8 cellular contexts compared by ENCODE assay signal in the genomic region with DNA sequence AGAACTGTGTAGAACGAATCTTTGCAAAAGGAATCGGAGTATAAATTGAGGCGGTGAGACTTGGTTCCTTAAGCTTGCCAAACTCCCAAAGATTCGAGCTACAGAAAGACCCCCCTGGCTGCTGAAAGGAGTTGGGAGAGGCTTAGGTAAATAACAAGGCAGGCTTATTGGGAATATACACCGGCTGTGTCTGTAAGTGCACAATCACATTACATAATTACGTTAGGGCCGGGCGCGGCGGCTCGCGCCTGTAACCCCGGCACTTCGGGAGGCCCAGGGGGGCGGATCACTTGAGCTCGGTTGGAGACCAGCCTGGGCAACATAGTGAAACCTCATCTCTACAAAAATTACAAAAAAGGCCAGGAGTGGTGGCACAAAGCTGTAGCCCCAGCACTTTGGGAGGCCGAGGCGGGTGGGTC. TPM values are rescaled to one million over a fixed set of nuclear protein-coding genes. Genes with fewer than 3 reads are reported as not detected.
DNase-seq lines count a peak whose midpoint lies in the region; TF ChIP-seq lines count a peak whose summit lies in the region.

No MANE protein-coding gene starts in this region.

- H3K27ac ChIP-seq in osteoblast (ENCODE audit: low read depth, low read length), result peak overlapping the region; percentile 63

- TF ChIP-seq CTCF in AG04449 (IDR thresholded peaks at IDR 0.05; ENCODE audit: insufficient read depth, low read length, missing control alignments) (no peak), HFFc6 (IDR thresholded peaks at IDR 0.05) (no peak), epithelial cell of proximal tubule (conservative IDR thresholded peaks at IDR 0.05; ENCODE audit: low read depth, low read length) (no peak), osteoblast (IDR thresholded peaks at IDR 0.05; ENCODE audit: extremely low read depth, low read depth, low read length) (no peak)

- H3K9me3 Mint-ChIP-seq in HFFc6, result no peaks in the 10 kb centered on the region

- H3K27me3 ChIP-seq in osteoblast (ENCODE audit: insufficient read depth, low read length), result no peaks in the 10 kb centered on the region

- POLR2A ChIA-PET in AG04449 (lab: Yijun Ruan, JAX), result interaction anchor here (1.0 kb wide), 1 partner anchor 92 kb away, joined by 4 read pairs; no protein-coding TSS in a partner anchor

- peak overlapping the region; percentile 90 for H3K4me2 ChIP-seq in osteoblast (ENCODE audit: insufficient read depth, low read length)

- peaks cover 8% of the 10 kb centered on the region for H3K4me1 ChIP-seq in osteoblast (ENCODE audit: insufficient read depth, low read length)

- no peaks in the 10 kb centered on the region for H3K9me3 ChIP-seq in osteoblast (ENCODE audit: low read depth, low read length)

- H3K4me1 Mint-ChIP-seq in HFFc6 (ENCODE audit: low read depth), result peaks cover 19% of the 10 kb centered on the region

- peaks cover 3% of the 10 kb centered on the region for H3K27me3 Mint-ChIP-seq in HFFc6 (ENCODE audit: insufficient read depth)

- H3K36me3 Mint-ChIP-seq in HFFc6 (ENCODE audit: low read depth), result no peaks in the 10 kb centered on the region

- DNase-seq in AG04449 (ENCODE audit: low read depth, low spot score), result no peak
- no peak for DNase-seq in HFFc6
- DNase-seq in SK-N-DZ (ENCODE audit: low spot score), result peak; percentile 75
- DNase-seq in epithelial cell of proximal tubule (ENCODE audit: low read depth), result no peak
- DNase-seq in osteoblast (ENCODE audit: insufficient read length, low spot score, missing footprints), result no peak
- no peak for DNase-seq in HT-29 (ENCODE audit: low spot score)
- no peak for DNase-seq in AG20443 (ENCODE audit: low spot score)
- DNase-seq in GM03348 (ENCODE audit: low spot score), result no peak

- H4K20me1 ChIP-seq in osteoblast (ENCODE audit: insufficient read depth, low read length), result no peaks in the 10 kb centered on the region

- CTCF ChIA-PET in AG04449 (lab: Yijun Ruan, JAX), result interaction anchor here (0.6 to 5.3 kb wide), 32 partner anchors 8 to 218 kb away, joined by 3 to 46 read pairs (median 6); partner anchors contain the start of genes NPAS1, SAE1 and ZC3H4

- H3K4me3 ChIP-seq in AG04449 (ENCODE audit: low read depth, low read length) (peak overlapping the region; percentile 57), epithelial cell of proximal tubule (ENCODE audit: low read depth, low read length) (peak overlapping the region; percentile 60), osteoblast (ENCODE audit: insufficient read depth, low read length) (peak overlapping the region; percentile 74)

- peak overlapping the region; percentile 71 for H2AFZ ChIP-seq in osteoblast (ENCODE audit: low read length)

- peak overlapping the region; percentile 79 for H3K27ac Mint-ChIP-seq in HFFc6

- no peaks in the 10 kb centered on the region for H3K36me3 ChIP-seq in osteoblast (ENCODE audit: insufficient read depth, low read length)

- no peaks in the 10 kb centered on the region for H3K79me2 ChIP-seq in osteoblast (ENCODE audit: insufficient read depth, low read length)

- peak overlapping the region; percentile 95 for H3K4me3 Mint-ChIP-seq in HFFc6

RNA-seq across cellular contexts. Expression of gene TMEM160, which starts 12.2 kb away (rescaled TPM):
- 10 to 100 TPM; 44.2 to 55.1 (median 49.3) TPM for total RNA-seq in HFFc6 (2021; fragmentation: NEBNext Ultra II Directional; extraction: Animal tissue kit (Norgen Biotek cat#: 25700))
- 109 and 113 TPM in 2 replicates for polyA plus RNA-seq in SK-N-DZ (2014; cell fraction: cytosol; rRNA removed)
- 54.3 and 58.0 TPM in 2 replicates for polyA plus RNA-seq in SK-N-DZ (2014; cell fraction: nucleus; rRNA removed)
- 105 and 187 TPM in 2 replicates for total RNA-seq in epithelial cell of proximal tubule
- total RNA-seq in osteoblast, result 13.4 and 15.3 TPM in 2 replicates
- 261 and 277 TPM in 2 replicates for total RNA-seq in HT-29 (2014; rRNA removed; shearing (Covaris generic))

RNA-seq across cellular contexts. Expression of gene NPAS1, which starts 16.6 kb away (rescaled TPM):
- 10 to 100 TPM in 1 of 6 experiments, 1 to 10 TPM in 5; 2.2 to 11.5 (median 3.6) TPM for total RNA-seq in HFFc6 (2021; fragmentation: NEBNext Ultra II Directional; extraction: Animal tissue kit (Norgen Biotek cat#: 25700))
- 0.72 and 0.76 TPM in 2 replicates for polyA plus RNA-seq in SK-N-DZ (2014; cell fraction: cytosol; rRNA removed)
- 0.98 TPM in 1 of 2 replicates, not detected in the other for polyA plus RNA-seq in SK-N-DZ (2014; cell fraction: nucleus; rRNA removed)
- total RNA-seq in epithelial cell of proximal tubule (0.63 and 1.1 TPM in 2 replicates), osteoblast (0.72 and 1.2 TPM in 2 replicates)
- 0.50 TPM in 1 of 2 replicates, not detected in the other for total RNA-seq in HT-29 (2014; rRNA removed; shearing (Covaris generic))
